In the genomic region with DNA sequence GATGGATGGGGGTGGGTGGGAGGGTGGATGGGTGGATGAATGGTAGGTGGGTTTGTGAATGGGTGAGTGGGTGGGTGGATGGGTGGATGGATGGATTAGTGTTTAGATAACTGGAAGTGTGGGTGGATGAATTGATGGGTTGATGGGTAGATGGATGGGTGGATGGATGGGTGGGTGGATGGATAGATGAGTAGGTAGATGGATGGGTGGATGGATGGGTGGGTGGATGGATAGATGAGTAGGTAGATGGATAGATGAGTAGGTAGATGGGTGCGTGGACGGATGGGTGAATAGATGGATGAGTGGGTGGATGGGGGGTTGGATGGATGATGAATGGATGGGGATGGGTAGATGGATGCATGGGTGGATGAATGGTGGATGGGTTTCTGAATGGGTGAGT, we compare ENCODE assay signal across 19 cellular contexts. TPM values are rescaled to one million over a fixed set of nuclear protein-coding genes. Genes with fewer than 3 reads are reported as not detected.
DNase-seq lines count a peak whose midpoint lies in the region; ATAC-seq and TF ChIP-seq lines count a peak whose summit lies in the region.
"Had no signal": no experiment of that assay in that cellular context is flagged by ENCODE, and none has a peak within 500 bp of the region (broad histone marks: within the 10 kb centered on the region; RNA-seq: fewer than 3 reads in every experiment).

No MANE protein-coding gene starts in this region.

- H3K27me3 ChIP-seq in DOHH2 (ENCODE audit: control insufficient read depth, low read length) (no peaks in the 10 kb centered on the region), testis (no peaks in the 10 kb centered on the region)
- H3K27me3 ChIP-seq: ovary, right atrium auricular region, vagina had no signal

- peaks cover 20% of the 10 kb centered on the region for H3K9me3 Mint-ChIP-seq in activated CD8-positive, alpha-beta memory T cell treated with anti-CD3 and anti-CD28 coated beads, Interleukin-2, amount 10 ng/mL, durations not matched to agents 7 days and 5 days (ENCODE audit: low read depth)
- peaks cover 25% of the 10 kb centered on the region for H3K9me3 Mint-ChIP-seq in activated naive CD8-positive, alpha-beta T cell treated with anti-CD3 and anti-CD28 coated beads for 36 hours
- H3K9me3 Mint-ChIP-seq in natural killer cell = peaks cover 8 to 27% of the 10 kb centered on the region in 2 donors

- H3K4me3 ChIP-seq in DOHH2 (ENCODE audit: low read length) (no peak overlapping the region), testis (no peak overlapping the region)
- H3K4me3 ChIP-seq: ovary, right atrium auricular region, vagina had no signal

- H3K36me3 ChIP-seq in DOHH2 (ENCODE audit: control insufficient read depth, low read length) = peaks cover 82% of the 10 kb centered on the region
- H3K36me3 ChIP-seq in testis (ENCODE audit: low read depth, missing control alignments) = no peaks in the 10 kb centered on the region
- H3K36me3 ChIP-seq: ovary, right atrium auricular region, vagina had no signal

- peaks cover 85% of the 10 kb centered on the region for H3K79me2 ChIP-seq in DOHH2 (ENCODE audit: control insufficient read depth, low read length)

- peak overlapping the region; percentile 99 for H3K27ac Mint-ChIP-seq in activated CD8-positive, alpha-beta memory T cell treated with anti-CD3 and anti-CD28 coated beads, Interleukin-2, amount 10 ng/mL, durations not matched to agents 7 days and 5 days
- peak overlapping the region; percentile 53 for H3K27ac Mint-ChIP-seq in activated naive CD8-positive, alpha-beta T cell treated with anti-CD3 and anti-CD28 coated beads for 36 hours
- peak overlapping the region; percentile 90 to 98 for H3K27ac Mint-ChIP-seq in natural killer cell

- peaks cover 82% of the 10 kb centered on the region for H3K4me1 ChIP-seq in DOHH2 (ENCODE audit: control insufficient read depth, low read length)
- no peaks in the 10 kb centered on the region for H3K4me1 ChIP-seq in testis
- H3K4me1 ChIP-seq: right atrium auricular region, vagina had no signal

- TF ChIP-seq POLR2A in testis (IDR thresholded peaks at IDR 0.05) = no peak

- CTCF ChIA-PET in activated CD8-positive, alpha-beta memory T cell treated with anti-CD3 and anti-CD28 coated beads, Interleukin-2, amount 10 ng/mL, durations not matched to agents 7 days and 5 days (lab: Charles Lee) = no interaction called here

- no peak overlapping the region for H3K27ac ChIP-seq in DOHH2 (ENCODE audit: low read depth, low read length)
- no peak overlapping the region for H3K27ac ChIP-seq in testis
- H3K27ac ChIP-seq: ovary, right atrium auricular region, vagina had no signal

- 85 to 88% methylated on average over 2 of the region's 2 CpGs for WGBS in testis, 2 donors

- peaks cover 38% of the 10 kb centered on the region for H3F3A ChIP-seq in DOHH2 (ENCODE audit: control insufficient read depth, insufficient read depth)

- ATAC-seq in activated CD8-positive, alpha-beta memory T cell treated with anti-CD3 and anti-CD28 coated beads, Interleukin-2, amount 10 ng/mL, durations not matched to agents 7 days and 5 days = no peak
- ATAC-seq in natural killer cell (no peak), HG02973 (IDR thresholded peaks at IDR 0.05; ENCODE audit: unreplicated experiment) (no peak)
- ATAC-seq: Right ventricle myocardium inferior had no signal

- intact Hi-C loops in natural killer cell (cut with micrococcal nuclease) (no loop called here), testis (cut with DNase I; ENCODE audit: low total_unique reads) (loop anchor here (5.0 kb wide), 1 partner anchor 74 kb away; no protein-coding TSS in a partner anchor)

- H3K27me3 Mint-ChIP-seq in activated CD8-positive, alpha-beta memory T cell treated with anti-CD3 and anti-CD28 coated beads, Interleukin-2, amount 10 ng/mL, durations not matched to agents 7 days and 5 days = no peaks in the 10 kb centered on the region
- H3K27me3 Mint-ChIP-seq in activated naive CD8-positive, alpha-beta T cell treated with anti-CD3 and anti-CD28 coated beads for 36 hours = no peaks in the 10 kb centered on the region
- H3K27me3 Mint-ChIP-seq in natural killer cell (ENCODE audit: low read depth in 2 of 2) = no peaks in the 10 kb centered on the region

- TF ChIP-seq CTCF in DOHH2 (IDR thresholded peaks at IDR 0.05; ENCODE audit: low read depth, low read length, poor library complexity, severe bottlenecking) (no peak), natural killer cell (IDR thresholded peaks at IDR 0.05) (no peak), testis (IDR thresholded peaks at IDR 0.05) (no peak)

- no peaks in the 10 kb centered on the region for H4K20me1 ChIP-seq in DOHH2 (ENCODE audit: control insufficient read depth, insufficient read depth, low read depth, low read length)

- H3K36me3 Mint-ChIP-seq in activated CD8-positive, alpha-beta memory T cell treated with anti-CD3 and anti-CD28 coated beads, Interleukin-2, amount 10 ng/mL, durations not matched to agents 7 days and 5 days = peaks cover 76% of the 10 kb centered on the region
- H3K36me3 Mint-ChIP-seq in activated naive CD8-positive, alpha-beta T cell treated with anti-CD3 and anti-CD28 coated beads for 36 hours = peaks cover 41% of the 10 kb centered on the region
- peaks cover 8% of the 10 kb centered on the region for H3K36me3 Mint-ChIP-seq in natural killer cell

- H3K4me3 Mint-ChIP-seq in activated CD8-positive, alpha-beta memory T cell treated with anti-CD3 and anti-CD28 coated beads, Interleukin-2, amount 10 ng/mL, durations not matched to agents 7 days and 5 days = peak overlapping the region; percentile 74
- H3K4me3 Mint-ChIP-seq in activated naive CD8-positive, alpha-beta T cell treated with anti-CD3 and anti-CD28 coated beads for 36 hours = no peak overlapping the region
- H3K4me3 Mint-ChIP-seq in natural killer cell = no peak overlapping the region
- H3K4me3 Mint-ChIP-seq: dendritic cell treated with granulocyte-macrophage colony-stimulating factor and Interleukin-4, amounts not matched to agents 40 ng/mL and 50 ng/mL, for 4 days had no signal

- peaks cover 78% of the 10 kb centered on the region for H3K4me1 Mint-ChIP-seq in activated CD8-positive, alpha-beta memory T cell treated with anti-CD3 and anti-CD28 coated beads, Interleukin-2, amount 10 ng/mL, durations not matched to agents 7 days and 5 days
- peaks cover 54% of the 10 kb centered on the region for H3K4me1 Mint-ChIP-seq in activated naive CD8-positive, alpha-beta T cell treated with anti-CD3 and anti-CD28 coated beads for 36 hours
- peaks cover 52 to 82% of the 10 kb centered on the region in 2 donors for H3K4me1 Mint-ChIP-seq in natural killer cell

- H3K9me3 ChIP-seq in DOHH2 (ENCODE audit: control insufficient read depth, insufficient read depth, low read length) = no peaks in the 10 kb centered on the region
- no peaks in the 10 kb centered on the region for H3K9me3 ChIP-seq in testis
- H3K9me3 ChIP-seq: ovary, right atrium auricular region, vagina had no signal

- peak overlapping the region; percentile 31; the same call in 1 of the 2 replicates for H3K4me2 ChIP-seq in DOHH2 (ENCODE audit: low read length)

- peak; percentile 34 for DNase-seq in activated CD8-positive, alpha-beta memory T cell treated with anti-CD3 and anti-CD28 coated beads, Interleukin-2, amount 10 ng/mL, durations not matched to agents 7 days and 5 days
- no peak for DNase-seq in activated CD8-positive, alpha-beta memory T cell treated with anti-CD3 and anti-CD28 coated beads, Interleukin-2, amount 50 U/mL, for 48 hours
- DNase-seq in activated naive CD8-positive, alpha-beta T cell treated with anti-CD3 and anti-CD28 coated beads for 36 hours = no peak
- DNase-seq in natural killer cell (no peak), testis (no peak), T1000 (lab: John Stamatoyannopoulos, UW) (no peak)
- DNase-seq: Calu3; mammary epithelial cell; NCI-H1092 treated with DMSO at 0.1 percent for 48 hours; NCI-H2081; NCI-H82; ovary; stimulated activated CD4-positive, alpha-beta T cell treated with anti-CD3 and anti-CD28 coated beads, Interleukin-12 subunit alpha, Interleukin-12 subunit beta, amount 100 ng/mL, for 4 hours had no signal

- no peaks in the 10 kb centered on the region for H3K9me2 ChIP-seq in DOHH2 (replicated peaks; ENCODE audit: control insufficient read depth, low read length)

RNA-seq across cellular contexts. Expression of gene ASMTL, which starts 20.3 kb away (rescaled TPM):
- total RNA-seq in activated CD8-positive, alpha-beta memory T cell treated with anti-CD3 and anti-CD28 coated beads, Interleukin-2, amount 10 ng/mL, durations not matched to agents 7 days and 5 days = 10 to 100 TPM; 39.9 to 44.7 TPM
- total RNA-seq in activated naive CD8-positive, alpha-beta T cell treated with anti-CD3 and anti-CD28 coated beads for 36 hours = 10 to 100 TPM; 29.4 to 30.5 TPM
- total RNA-seq in natural killer cell (10 to 100 TPM; 58.5 to 80.3 (median 66.1) TPM), testis (10 to 100 TPM; 31.0 to 41.2 TPM)
- polyA plus RNA-seq in testis (ENCODE audit: insufficient read depth, low read depth, low replicate concordance) = 27.0 TPM
